Comparison of ENCODE assay signal across 1 cellular context in genomic region chr19:10567696-10568443, GRCh38.
TF ChIP-seq lines count a peak whose summit lies in the region.

No MANE protein-coding gene starts in this region.

TF ChIP-seq in endothelial cell of umbilical vein, 7 proteins besides CTCF, POLR2A, EP300 and RAD21 (continued from another document):
- TF ChIP-seq FOS (IDR thresholded peaks at IDR 0.05; ENCODE audit: borderline replicate concordance, insufficient read depth, low read length): no peak
